In the genomic region with DNA sequence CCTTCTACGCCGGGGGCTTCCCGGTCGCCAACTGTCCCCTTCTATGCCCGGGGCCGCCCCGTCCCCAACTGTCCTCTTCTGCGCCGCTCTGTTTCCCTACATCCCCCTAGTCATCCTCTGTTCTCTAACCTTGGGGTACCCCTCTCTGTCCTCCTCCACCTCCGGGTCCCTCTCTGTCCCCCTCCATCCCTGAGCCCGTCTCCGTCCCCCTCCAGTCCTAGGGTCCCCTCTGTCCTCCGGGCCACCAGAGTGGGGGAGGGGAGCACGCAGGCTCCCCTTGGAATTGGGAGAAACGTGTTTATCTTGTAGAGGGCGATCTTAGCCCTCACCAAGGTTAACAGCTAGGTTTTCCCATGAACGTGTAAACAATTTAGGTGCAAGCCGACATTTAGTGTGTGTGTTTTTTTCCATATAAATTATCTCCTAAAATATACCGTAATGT, we compare ENCODE assay signal across 1 cellular context.
TF ChIP-seq lines count a peak whose summit lies in the region.

No MANE protein-coding gene starts in this region.

TF ChIP-seq in HepG2, 621 proteins besides CTCF, POLR2A, EP300 and RAD21 (continued from another document and continues in another):
- TF ChIP-seq, protein P1, sequence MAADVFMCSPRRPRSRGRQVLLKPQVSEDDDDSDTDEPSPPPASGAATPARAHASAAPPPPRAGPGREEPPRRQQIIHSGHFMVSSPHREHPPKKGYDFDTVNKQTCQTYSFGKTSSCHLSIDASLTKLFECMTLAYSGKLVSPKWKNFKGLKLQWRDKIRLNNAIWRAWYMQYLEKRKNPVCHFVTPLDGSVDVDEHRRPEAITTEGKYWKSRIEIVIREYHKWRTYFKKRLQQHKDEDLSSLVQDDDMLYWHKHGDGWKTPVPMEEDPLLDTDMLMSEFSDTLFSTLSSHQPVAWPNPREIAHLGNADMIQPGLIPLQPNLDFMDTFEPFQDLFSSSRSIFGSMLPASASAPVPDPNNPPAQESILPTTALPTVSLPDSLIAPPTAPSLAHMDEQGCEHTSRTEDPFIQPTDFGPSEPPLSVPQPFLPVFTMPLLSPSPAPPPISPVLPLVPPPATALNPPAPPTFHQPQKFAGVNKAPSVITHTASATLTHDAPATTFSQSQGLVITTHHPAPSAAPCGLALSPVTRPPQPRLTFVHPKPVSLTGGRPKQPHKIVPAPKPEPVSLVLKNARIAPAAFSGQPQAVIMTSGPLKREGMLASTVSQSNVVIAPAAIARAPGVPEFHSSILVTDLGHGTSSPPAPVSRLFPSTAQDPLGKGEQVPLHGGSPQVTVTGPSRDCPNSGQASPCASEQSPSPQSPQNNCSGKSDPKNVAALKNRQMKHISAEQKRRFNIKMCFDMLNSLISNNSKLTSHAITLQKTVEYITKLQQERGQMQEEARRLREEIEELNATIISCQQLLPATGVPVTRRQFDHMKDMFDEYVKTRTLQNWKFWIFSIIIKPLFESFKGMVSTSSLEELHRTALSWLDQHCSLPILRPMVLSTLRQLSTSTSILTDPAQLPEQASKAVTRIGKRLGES (CRISPR knock-in tag; IDR thresholded peaks at IDR 0.05; ENCODE audit: borderline replicate concordance): no peak
- TF ChIP-seq, protein P2, sequence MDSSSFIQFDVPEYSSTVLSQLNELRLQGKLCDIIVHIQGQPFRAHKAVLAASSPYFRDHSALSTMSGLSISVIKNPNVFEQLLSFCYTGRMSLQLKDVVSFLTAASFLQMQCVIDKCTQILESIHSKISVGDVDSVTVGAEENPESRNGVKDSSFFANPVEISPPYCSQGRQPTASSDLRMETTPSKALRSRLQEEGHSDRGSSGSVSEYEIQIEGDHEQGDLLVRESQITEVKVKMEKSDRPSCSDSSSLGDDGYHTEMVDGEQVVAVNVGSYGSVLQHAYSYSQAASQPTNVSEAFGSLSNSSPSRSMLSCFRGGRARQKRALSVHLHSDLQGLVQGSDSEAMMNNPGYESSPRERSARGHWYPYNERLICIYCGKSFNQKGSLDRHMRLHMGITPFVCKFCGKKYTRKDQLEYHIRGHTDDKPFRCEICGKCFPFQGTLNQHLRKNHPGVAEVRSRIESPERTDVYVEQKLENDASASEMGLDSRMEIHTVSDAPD (CRISPR knock-in tag; IDR thresholded peaks at IDR 0.05): 0 out of 2 replicates have a peak, but pooled peaks have one; percentile 23
- no peak for TF ChIP-seq RFXAP (CRISPR knock-in tag; IDR thresholded peaks at IDR 0.05; ENCODE audit: borderline replicate concordance)
- TF ChIP-seq POGZ (CRISPR knock-in tag; IDR thresholded peaks at IDR 0.05): 0 out of 2 replicates have a peak, but pooled peaks have one; percentile 13
- no peak for TF ChIP-seq TSC22D2 (CRISPR knock-in tag; IDR thresholded peaks at IDR 0.05; ENCODE audit: borderline replicate concordance)
- TF ChIP-seq CEBPG (CRISPR knock-in tag; IDR thresholded peaks at IDR 0.05): no peak
- peak; percentile 82; the same call in 1 of the 2 replicates for TF ChIP-seq ZBTB42 (CRISPR knock-in tag; IDR thresholded peaks at IDR 0.05)
- TF ChIP-seq ISL2 (CRISPR knock-in tag; IDR thresholded peaks at IDR 0.05): no peak
- peak; percentile 37; the same call in 1 of the 2 replicates for TF ChIP-seq GATA4 (IDR thresholded peaks at IDR 0.05; ENCODE audit: borderline replicate concordance, low read depth)
- TF ChIP-seq CBX5 (CRISPR knock-in tag; IDR thresholded peaks at IDR 0.05; ENCODE audit: borderline replicate concordance): no peak
- TF ChIP-seq ZNF12 (CRISPR knock-in tag; IDR thresholded peaks at IDR 0.05): no peak
- no peak for TF ChIP-seq ZNF768 (CRISPR knock-in tag; IDR thresholded peaks at IDR 0.05)
- no peak for TF ChIP-seq ZNF432 (CRISPR knock-in tag; IDR thresholded peaks at IDR 0.05; ENCODE audit: borderline replicate concordance)
- TF ChIP-seq, protein P3, sequence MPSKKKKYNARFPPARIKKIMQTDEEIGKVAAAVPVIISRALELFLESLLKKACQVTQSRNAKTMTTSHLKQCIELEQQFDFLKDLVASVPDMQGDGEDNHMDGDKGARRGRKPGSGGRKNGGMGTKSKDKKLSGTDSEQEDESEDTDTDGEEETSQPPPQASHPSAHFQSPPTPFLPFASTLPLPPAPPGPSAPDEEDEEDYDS (CRISPR knock-in tag; IDR thresholded peaks at IDR 0.05): no peak
- peak; percentile 68 for TF ChIP-seq RBFOX2 (IDR thresholded peaks at IDR 0.05; ENCODE audit: low read depth, low read length)
- TF ChIP-seq, protein P4, sequence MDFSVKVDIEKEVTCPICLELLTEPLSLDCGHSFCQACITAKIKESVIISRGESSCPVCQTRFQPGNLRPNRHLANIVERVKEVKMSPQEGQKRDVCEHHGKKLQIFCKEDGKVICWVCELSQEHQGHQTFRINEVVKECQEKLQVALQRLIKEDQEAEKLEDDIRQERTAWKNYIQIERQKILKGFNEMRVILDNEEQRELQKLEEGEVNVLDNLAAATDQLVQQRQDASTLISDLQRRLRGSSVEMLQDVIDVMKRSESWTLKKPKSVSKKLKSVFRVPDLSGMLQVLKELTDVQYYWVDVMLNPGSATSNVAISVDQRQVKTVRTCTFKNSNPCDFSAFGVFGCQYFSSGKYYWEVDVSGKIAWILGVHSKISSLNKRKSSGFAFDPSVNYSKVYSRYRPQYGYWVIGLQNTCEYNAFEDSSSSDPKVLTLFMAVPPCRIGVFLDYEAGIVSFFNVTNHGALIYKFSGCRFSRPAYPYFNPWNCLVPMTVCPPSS (IDR thresholded peaks at IDR 0.05): no peak
- no peak for TF ChIP-seq SYNCRIP (IDR thresholded peaks at IDR 0.05; ENCODE audit: insufficient read depth, low read depth, low read length)
- TF ChIP-seq, protein P5, sequence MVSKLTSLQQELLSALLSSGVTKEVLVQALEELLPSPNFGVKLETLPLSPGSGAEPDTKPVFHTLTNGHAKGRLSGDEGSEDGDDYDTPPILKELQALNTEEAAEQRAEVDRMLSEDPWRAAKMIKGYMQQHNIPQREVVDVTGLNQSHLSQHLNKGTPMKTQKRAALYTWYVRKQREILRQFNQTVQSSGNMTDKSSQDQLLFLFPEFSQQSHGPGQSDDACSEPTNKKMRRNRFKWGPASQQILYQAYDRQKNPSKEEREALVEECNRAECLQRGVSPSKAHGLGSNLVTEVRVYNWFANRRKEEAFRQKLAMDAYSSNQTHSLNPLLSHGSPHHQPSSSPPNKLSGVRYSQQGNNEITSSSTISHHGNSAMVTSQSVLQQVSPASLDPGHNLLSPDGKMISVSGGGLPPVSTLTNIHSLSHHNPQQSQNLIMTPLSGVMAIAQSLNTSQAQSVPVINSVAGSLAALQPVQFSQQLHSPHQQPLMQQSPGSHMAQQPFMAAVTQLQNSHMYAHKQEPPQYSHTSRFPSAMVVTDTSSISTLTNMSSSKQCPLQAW (CRISPR knock-in tag; IDR thresholded peaks at IDR 0.05): peak; percentile 75
- TF ChIP-seq ZBTB7A (CRISPR knock-in tag; IDR thresholded peaks at IDR 0.05): no peak
- no peak for TF ChIP-seq ZNF629 (CRISPR knock-in tag; conservative IDR thresholded peaks at IDR 0.05)
- peak; percentile 48; the same call in 1 of the 2 replicates for TF ChIP-seq ZNF749 (CRISPR knock-in tag; IDR thresholded peaks at IDR 0.05; ENCODE audit: borderline replicate concordance)
- TF ChIP-seq, protein P6, sequence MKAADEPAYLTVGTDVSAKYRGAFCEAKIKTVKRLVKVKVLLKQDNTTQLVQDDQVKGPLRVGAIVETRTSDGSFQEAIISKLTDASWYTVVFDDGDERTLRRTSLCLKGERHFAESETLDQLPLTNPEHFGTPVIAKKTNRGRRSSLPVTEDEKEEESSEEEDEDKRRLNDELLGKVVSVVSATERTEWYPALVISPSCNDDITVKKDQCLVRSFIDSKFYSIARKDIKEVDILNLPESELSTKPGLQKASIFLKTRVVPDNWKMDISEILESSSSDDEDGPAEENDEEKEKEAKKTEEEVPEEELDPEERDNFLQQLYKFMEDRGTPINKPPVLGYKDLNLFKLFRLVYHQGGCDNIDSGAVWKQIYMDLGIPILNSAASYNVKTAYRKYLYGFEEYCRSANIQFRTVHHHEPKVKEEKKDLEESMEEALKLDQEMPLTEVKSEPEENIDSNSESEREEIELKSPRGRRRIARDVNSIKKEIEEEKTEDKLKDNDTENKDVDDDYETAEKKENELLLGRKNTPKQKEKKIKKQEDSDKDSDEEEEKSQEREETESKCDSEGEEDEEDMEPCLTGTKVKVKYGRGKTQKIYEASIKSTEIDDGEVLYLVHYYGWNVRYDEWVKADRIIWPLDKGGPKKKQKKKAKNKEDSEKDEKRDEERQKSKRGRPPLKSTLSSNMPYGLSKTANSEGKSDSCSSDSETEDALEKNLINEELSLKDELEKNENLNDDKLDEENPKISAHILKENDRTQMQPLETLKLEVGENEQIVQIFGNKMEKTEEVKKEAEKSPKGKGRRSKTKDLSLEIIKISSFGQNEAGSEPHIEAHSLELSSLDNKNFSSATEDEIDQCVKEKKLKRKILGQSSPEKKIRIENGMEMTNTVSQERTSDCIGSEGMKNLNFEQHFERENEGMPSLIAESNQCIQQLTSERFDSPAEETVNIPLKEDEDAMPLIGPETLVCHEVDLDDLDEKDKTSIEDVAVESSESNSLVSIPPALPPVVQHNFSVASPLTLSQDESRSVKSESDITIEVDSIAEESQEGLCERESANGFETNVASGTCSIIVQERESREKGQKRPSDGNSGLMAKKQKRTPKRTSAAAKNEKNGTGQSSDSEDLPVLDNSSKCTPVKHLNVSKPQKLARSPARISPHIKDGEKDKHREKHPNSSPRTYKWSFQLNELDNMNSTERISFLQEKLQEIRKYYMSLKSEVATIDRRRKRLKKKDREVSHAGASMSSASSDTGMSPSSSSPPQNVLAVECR (CRISPR knock-in tag; IDR thresholded peaks at IDR 0.05; ENCODE audit: borderline replicate concordance): no peak
- TF ChIP-seq, protein P7, sequence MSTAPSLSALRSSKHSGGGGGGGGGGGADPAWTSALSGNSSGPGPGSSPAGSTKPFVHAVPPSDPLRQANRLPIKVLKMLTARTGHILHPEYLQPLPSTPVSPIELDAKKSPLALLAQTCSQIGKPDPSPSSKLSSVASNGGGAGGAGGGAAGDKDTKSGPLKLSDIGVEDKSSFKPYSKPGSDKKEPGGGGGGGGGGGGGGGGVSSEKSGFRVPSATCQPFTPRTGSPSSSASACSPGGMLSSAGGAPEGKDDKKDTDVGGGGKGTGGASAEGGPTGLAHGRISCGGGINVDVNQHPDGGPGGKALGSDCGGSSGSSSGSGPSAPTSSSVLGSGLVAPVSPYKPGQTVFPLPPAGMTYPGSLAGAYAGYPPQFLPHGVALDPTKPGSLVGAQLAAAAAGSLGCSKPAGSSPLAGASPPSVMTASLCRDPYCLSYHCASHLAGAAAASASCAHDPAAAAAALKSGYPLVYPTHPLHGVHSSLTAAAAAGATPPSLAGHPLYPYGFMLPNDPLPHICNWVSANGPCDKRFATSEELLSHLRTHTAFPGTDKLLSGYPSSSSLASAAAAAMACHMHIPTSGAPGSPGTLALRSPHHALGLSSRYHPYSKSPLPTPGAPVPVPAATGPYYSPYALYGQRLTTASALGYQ (CRISPR knock-in tag; IDR thresholded peaks at IDR 0.05): no peak
- TF ChIP-seq, protein P8, sequence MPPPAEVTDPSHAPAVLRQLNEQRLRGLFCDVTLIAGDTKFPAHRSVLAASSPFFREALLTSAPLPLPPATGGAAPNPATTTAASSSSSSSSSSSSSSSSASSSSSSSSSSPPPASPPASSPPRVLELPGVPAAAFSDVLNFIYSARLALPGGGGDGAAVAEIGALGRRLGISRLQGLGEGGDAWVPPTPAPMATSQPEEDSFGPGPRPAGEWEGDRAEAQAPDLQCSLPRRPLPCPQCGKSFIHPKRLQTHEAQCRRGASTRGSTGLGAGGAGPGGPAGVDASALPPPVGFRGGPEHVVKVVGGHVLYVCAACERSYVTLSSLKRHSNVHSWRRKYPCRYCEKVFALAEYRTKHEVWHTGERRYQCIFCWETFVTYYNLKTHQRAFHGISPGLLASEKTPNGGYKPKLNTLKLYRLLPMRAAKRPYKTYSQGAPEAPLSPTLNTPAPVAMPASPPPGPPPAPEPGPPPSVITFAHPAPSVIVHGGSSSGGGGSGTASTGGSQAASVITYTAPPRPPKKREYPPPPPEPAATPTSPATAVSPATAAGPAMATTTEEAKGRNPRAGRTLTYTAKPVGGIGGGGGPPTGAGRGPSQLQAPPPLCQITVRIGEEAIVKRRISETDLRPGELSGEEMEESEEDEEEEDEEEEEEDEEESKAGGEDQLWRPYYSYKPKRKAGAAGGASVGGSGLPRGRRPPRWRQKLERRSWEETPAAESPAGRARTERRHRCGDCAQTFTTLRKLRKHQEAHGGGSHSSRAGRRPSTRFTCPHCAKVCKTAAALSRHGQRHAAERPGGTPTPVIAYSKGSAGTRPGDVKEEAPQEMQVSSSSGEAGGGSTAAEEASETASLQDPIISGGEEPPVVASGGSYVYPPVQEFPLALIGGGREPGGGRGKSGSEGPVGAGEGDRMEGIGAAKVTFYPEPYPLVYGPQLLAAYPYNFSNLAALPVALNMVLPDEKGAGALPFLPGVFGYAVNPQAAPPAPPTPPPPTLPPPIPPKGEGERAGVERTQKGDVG (CRISPR knock-in tag; IDR thresholded peaks at IDR 0.05; ENCODE audit: borderline replicate concordance): no peak
- peak; percentile 3; the same call in 1 of the 2 replicates for TF ChIP-seq MXD4 (CRISPR knock-in tag; IDR thresholded peaks at IDR 0.05)
- TF ChIP-seq, protein P9, sequence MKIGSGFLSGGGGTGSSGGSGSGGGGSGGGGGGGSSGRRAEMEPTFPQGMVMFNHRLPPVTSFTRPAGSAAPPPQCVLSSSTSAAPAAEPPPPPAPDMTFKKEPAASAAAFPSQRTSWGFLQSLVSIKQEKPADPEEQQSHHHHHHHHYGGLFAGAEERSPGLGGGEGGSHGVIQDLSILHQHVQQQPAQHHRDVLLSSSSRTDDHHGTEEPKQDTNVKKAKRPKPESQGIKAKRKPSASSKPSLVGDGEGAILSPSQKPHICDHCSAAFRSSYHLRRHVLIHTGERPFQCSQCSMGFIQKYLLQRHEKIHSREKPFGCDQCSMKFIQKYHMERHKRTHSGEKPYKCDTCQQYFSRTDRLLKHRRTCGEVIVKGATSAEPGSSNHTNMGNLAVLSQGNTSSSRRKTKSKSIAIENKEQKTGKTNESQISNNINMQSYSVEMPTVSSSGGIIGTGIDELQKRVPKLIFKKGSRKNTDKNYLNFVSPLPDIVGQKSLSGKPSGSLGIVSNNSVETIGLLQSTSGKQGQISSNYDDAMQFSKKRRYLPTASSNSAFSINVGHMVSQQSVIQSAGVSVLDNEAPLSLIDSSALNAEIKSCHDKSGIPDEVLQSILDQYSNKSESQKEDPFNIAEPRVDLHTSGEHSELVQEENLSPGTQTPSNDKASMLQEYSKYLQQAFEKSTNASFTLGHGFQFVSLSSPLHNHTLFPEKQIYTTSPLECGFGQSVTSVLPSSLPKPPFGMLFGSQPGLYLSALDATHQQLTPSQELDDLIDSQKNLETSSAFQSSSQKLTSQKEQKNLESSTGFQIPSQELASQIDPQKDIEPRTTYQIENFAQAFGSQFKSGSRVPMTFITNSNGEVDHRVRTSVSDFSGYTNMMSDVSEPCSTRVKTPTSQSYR (CRISPR knock-in tag; IDR thresholded peaks at IDR 0.05; ENCODE audit: borderline replicate concordance): peak; percentile 98
- TF ChIP-seq, protein P10, sequence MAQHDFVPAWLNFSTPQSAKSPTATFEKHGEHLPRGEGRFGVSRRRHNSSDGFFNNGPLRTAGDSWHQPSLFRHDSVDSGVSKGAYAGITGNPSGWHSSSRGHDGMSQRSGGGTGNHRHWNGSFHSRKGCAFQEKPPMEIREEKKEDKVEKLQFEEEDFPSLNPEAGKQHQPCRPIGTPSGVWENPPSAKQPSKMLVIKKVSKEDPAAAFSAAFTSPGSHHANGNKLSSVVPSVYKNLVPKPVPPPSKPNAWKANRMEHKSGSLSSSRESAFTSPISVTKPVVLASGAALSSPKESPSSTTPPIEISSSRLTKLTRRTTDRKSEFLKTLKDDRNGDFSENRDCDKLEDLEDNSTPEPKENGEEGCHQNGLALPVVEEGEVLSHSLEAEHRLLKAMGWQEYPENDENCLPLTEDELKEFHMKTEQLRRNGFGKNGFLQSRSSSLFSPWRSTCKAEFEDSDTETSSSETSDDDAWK (CRISPR knock-in tag; IDR thresholded peaks at IDR 0.05): no peak
